12 cellular contexts compared by ENCODE assay signal in genomic region chr12:93192878-93193277, GRCh38.
"Had no signal": no experiment of that assay in that cellular context is flagged by ENCODE, and none has a peak within 500 bp of the region (broad histone marks: within the 10 kb centered on the region; RNA-seq: fewer than 3 reads in every experiment).

No MANE protein-coding gene starts in this region.

- H3K27me3 ChIP-seq: ascending aorta, colonic mucosa, tibial artery had no signal

- ATAC-seq: esophagus mucosa; stimulated activated naive CD8-positive, alpha-beta T cell treated with anti-CD3 and anti-CD28 coated beads, Interleukin-15, Interleukin-2, amounts not matched to agents 100 U/mL and 50 U/mL, for 24 hours had no signal

- H3K36me3 ChIP-seq: ascending aorta, colonic mucosa, tibial artery had no signal

- FAIRE-seq: endometrium had no signal

- H3K4me3 ChIP-seq: colonic mucosa, tibial artery had no signal

- H3K27ac ChIP-seq: colonic mucosa, VCaP had no signal

- H3K4me1 ChIP-seq: colonic mucosa had no signal

- H3K9me3 ChIP-seq: ascending aorta, colonic mucosa had no signal

- DNase-seq: activated CD4-positive, alpha-beta T cell treated with anti-CD3 and anti-CD28 coated beads, Interleukin-2, amount 50 U/mL, for 48 hours; activated gamma-delta T cell; colonic mucosa; naive B cell; stimulated activated CD4-positive, alpha-beta T cell treated with anti-CD3 and anti-CD28 coated beads, Interleukin-2, amount 100 ng/mL, for 24 hours; stimulated activated naive CD8-positive, alpha-beta T cell treated with anti-CD3 and anti-CD28 coated beads, Interleukin-15, Interleukin-2, amounts not matched to agents 100 U/mL and 50 U/mL, for 24 hours; T1000; tibial artery had no signal
